In the genomic region with DNA sequence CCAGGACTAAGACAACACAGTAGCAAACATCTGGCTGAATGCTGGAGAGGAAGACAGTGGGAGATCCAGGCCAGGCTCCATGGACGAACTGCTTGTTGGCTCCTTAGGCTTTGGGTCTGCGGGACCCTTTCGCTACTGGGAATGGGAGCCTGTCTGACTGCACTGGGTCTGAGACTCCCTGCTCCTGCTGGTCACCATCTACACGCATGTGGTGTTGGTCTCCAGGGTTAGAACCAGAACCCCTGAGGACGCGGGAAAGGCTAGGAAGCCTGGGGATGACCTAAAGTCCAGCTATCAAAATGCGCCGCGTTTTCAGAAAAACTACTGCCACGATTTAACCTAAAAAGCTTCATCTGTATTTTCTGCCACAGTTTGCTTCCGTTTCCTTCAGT, we compare ENCODE assay signal across 9 cellular contexts. TPM values are rescaled to one million over a fixed set of nuclear protein-coding genes. Genes with fewer than 3 reads are reported as not detected.
DNase-seq lines count a peak whose midpoint lies in the region; ATAC-seq, FAIRE-seq and TF ChIP-seq lines count a peak whose summit lies in the region.
"Had no signal": no experiment of that assay in that cellular context is flagged by ENCODE, and none has a peak within 500 bp of the region (broad histone marks: within the 10 kb centered on the region; RNA-seq: fewer than 3 reads in every experiment).

No MANE protein-coding gene starts in this region.

- peak overlapping the region; percentile 71 for H2AK5ac ChIP-seq in neuronal stem cell (ENCODE audit: low read depth, low read length)

- peak overlapping the region; percentile 8 for H2BK15ac ChIP-seq in neuronal stem cell (ENCODE audit: low read length)

- peak overlapping the region; percentile 89 to 99 (median 94) for H3K4me2 ChIP-seq in BLaER1 treated with 17β-estradiol and CSF1 and Interleukin-3, amounts not matched to agents 10 nM and 100 nM
- H3K4me2 ChIP-seq in OCI-LY3 (ENCODE audit: low read length) (peak overlapping the region; percentile 75), endothelial cell of umbilical vein (ENCODE audit: insufficient read depth, low read length) (peak overlapping the region; percentile 56), neuronal stem cell (ENCODE audit: insufficient read depth, low read length, poor library complexity, severe bottlenecking) (peak overlapping the region; percentile 93)

- no peak overlapping the region for H3K14ac ChIP-seq in neuronal stem cell (ENCODE audit: low read length)

- TF ChIP-seq CTCF in OCI-LY3 (IDR thresholded peaks at IDR 0.05; ENCODE audit: low read depth, low read length) (no peak), endothelial cell of umbilical vein (IDR thresholded peaks at IDR 0.05; ENCODE audit: extremely low read depth in 1 of 2, insufficient read depth in 1 of 2, low read depth in 1 of 2, low read length in 2 of 2) (no peak)

- POLR2A ChIA-PET in endothelial cell of umbilical vein (lab: Charles Lee) = no interaction called here

- no peaks in the 10 kb centered on the region for H3K9me1 ChIP-seq in endothelial cell of umbilical vein (replicated peaks; ENCODE audit: control insufficient read depth, extremely low read depth, insufficient read depth, low read length)

- peak overlapping the region; percentile 90 to 98 (median 96) for H3K27ac ChIP-seq in BLaER1 treated with 17β-estradiol and CSF1 and Interleukin-3, amounts not matched to agents 10 nM and 100 nM
- H3K27ac ChIP-seq in OCI-LY3 (ENCODE audit: low read length) = no peak overlapping the region
- H3K27ac ChIP-seq in endothelial cell of umbilical vein (ENCODE audit: insufficient read depth, low read depth, low read length) = no peak overlapping the region
- H3K27ac ChIP-seq in neuronal stem cell (replicated peaks; ENCODE audit: low read length) = no peak overlapping the region

- peaks cover 36 to 38% (median 37%) of the 10 kb centered on the region in 11 experiments for H4K20me1 ChIP-seq in BLaER1 treated with 17β-estradiol and CSF1 and Interleukin-3, amounts not matched to agents 10 nM and 100 nM
- H4K20me1 ChIP-seq in OCI-LY3 (ENCODE audit: insufficient read depth, low read length) (peaks cover 31% of the 10 kb centered on the region), endothelial cell of umbilical vein (replicated peaks; ENCODE audit: control insufficient read depth, extremely low read depth, insufficient read depth, low read length) (peaks cover 7% of the 10 kb centered on the region)

- H3K27me3 ChIP-seq in BLaER1 treated with 17β-estradiol and CSF1 and Interleukin-3, amounts not matched to agents 10 nM and 100 nM = no peaks in the 10 kb centered on the region
- H3K27me3 ChIP-seq in OCI-LY3 (ENCODE audit: low read depth, low read length) = peaks cover 8% of the 10 kb centered on the region
- H3K27me3 ChIP-seq in endothelial cell of umbilical vein (ENCODE audit: control insufficient read depth in 2 of 2, insufficient read depth in 2 of 2, low read length in 2 of 2) = peaks cover 2 to 4% of the 10 kb centered on the region in 2 experiments
- no peaks in the 10 kb centered on the region for H3K27me3 ChIP-seq in neuronal stem cell (ENCODE audit: control insufficient read depth in 3 of 3, insufficient read depth in 3 of 3, low read depth in 1 of 3, low read length in 3 of 3)

- no peak for TF ChIP-seq POLR2A in endothelial cell of umbilical vein (IDR thresholded peaks at IDR 0.05; ENCODE audit: low read depth, low read length)

- peak overlapping the region; percentile 89 to 96 (median 93) for H3K9ac ChIP-seq in BLaER1 treated with 17β-estradiol and CSF1 and Interleukin-3, amounts not matched to agents 10 nM and 100 nM
- peak overlapping the region; percentile 70; the same call in 1 of the 2 replicates for H3K9ac ChIP-seq in OCI-LY3 (ENCODE audit: low read length)
- peak overlapping the region; percentile 80 for H3K9ac ChIP-seq in endothelial cell of umbilical vein (replicated peaks; ENCODE audit: extremely low read depth, insufficient read depth, low read length)
- H3K9ac ChIP-seq in neuronal stem cell (ENCODE audit: low read depth, low read length, poor library complexity) = no peak overlapping the region

- peak; percentile 50 for FAIRE-seq in endothelial cell of umbilical vein (lab: Jason Lieb, UNC)
- FAIRE-seq: TTC549 had no signal

- H3K79me2 ChIP-seq in OCI-LY3 (ENCODE audit: low read length) (peaks cover 38% of the 10 kb centered on the region), endothelial cell of umbilical vein (ENCODE audit: control insufficient read depth, insufficient read depth, low read length) (peaks cover 40% of the 10 kb centered on the region)

- no peak overlapping the region for H3K23ac ChIP-seq in neuronal stem cell (ENCODE audit: low read depth, low read length, poor library complexity)

- H2BK5ac ChIP-seq in neuronal stem cell (ENCODE audit: low read length) = peak overlapping the region; percentile 48

- H3K18ac ChIP-seq in neuronal stem cell (ENCODE audit: low read length) = peak overlapping the region; percentile 96

- peaks cover 68 to 82% (median 76%) of the 10 kb centered on the region in 10 experiments for H3K4me1 ChIP-seq in BLaER1 treated with 17β-estradiol and CSF1 and Interleukin-3, amounts not matched to agents 10 nM and 100 nM
- H3K4me1 ChIP-seq in OCI-LY3 (ENCODE audit: low read length) = peaks cover 33% of the 10 kb centered on the region
- peaks cover 19% of the 10 kb centered on the region for H3K4me1 ChIP-seq in endothelial cell of umbilical vein (ENCODE audit: control insufficient read depth, extremely low read depth, insufficient read depth, low read length)
- peaks cover 4 to 9% of the 10 kb centered on the region in 2 donors for H3K4me1 ChIP-seq in neuronal stem cell (ENCODE audit: control insufficient read depth in 2 of 2, insufficient read depth in 1 of 2, low read depth in 1 of 2, low read length in 2 of 2)

- no peak overlapping the region for H2BK120ac ChIP-seq in neuronal stem cell (ENCODE audit: low read depth, low read length)

- H3K36me3 ChIP-seq in BLaER1 treated with 17β-estradiol and CSF1 and Interleukin-3, amounts not matched to agents 10 nM and 100 nM = peaks cover 0 to 26% (median 11%) of the 10 kb centered on the region in 11 experiments; a peak in 13 of 22 replicates
- peaks cover 3% of the 10 kb centered on the region for H3K36me3 ChIP-seq in OCI-LY3 (replicated peaks; ENCODE audit: low read depth, low read length)
- no peaks in the 10 kb centered on the region for H3K36me3 ChIP-seq in endothelial cell of umbilical vein (ENCODE audit: control insufficient read depth in 2 of 2, extremely low read depth in 1 of 2, insufficient read depth in 2 of 2, low read length in 2 of 2)
- peaks cover 0 to 5% of the 10 kb centered on the region in 2 donors for H3K36me3 ChIP-seq in neuronal stem cell (replicated peaks in 1 of 2; ENCODE audit: control insufficient read depth in 2 of 2, insufficient read depth in 2 of 2, low read length in 2 of 2)

- DNase-seq in endothelial cell of umbilical vein (ENCODE audit: low read depth, low spot score) (peak; percentile 20), neuronal stem cell (ENCODE audit: low spot score) (no peak), HUDEP-2 (lab: John Stamatoyannopoulos, UW; ENCODE audit: unreplicated experiment in 76 of 76) (no peak), NCI-H146 (lab: John Stamatoyannopoulos, UW) (no peak), NCI-H1436 (lab: John Stamatoyannopoulos, UW) (no peak)

- H3K4me3 ChIP-seq in BLaER1 treated with 17β-estradiol and CSF1 and Interleukin-3, amounts not matched to agents 10 nM and 100 nM = peak overlapping the region; percentile 72 to 96 (median 84)
- H3K4me3 ChIP-seq in OCI-LY3 (ENCODE audit: low read length) (peak overlapping the region; percentile 79), endothelial cell of umbilical vein (replicated peaks in 1 of 3; ENCODE audit: insufficient read depth in 1 of 3, low read depth in 1 of 3, low read length in 3 of 3) (peak overlapping the region; percentile 42 to 92 (median 52)), neuronal stem cell (ENCODE audit: low read length in 2 of 2) (peak overlapping the region in 1 of 2 donors; percentile 76)

- intact Hi-C loops in endothelial cell of umbilical vein (cut with micrococcal nuclease) = loop anchor here (2.0 to 10.0 kb wide), 5 partner anchors 25 to 429 kb away; partner anchors contain the start of gene UBE3C

- no peaks in the 10 kb centered on the region for H3K9me3 ChIP-seq in BLaER1 treated with 17β-estradiol and CSF1 and Interleukin-3, amounts not matched to agents 10 nM and 100 nM (replicated peaks in 1 of 11)
- no peaks in the 10 kb centered on the region for H3K9me3 ChIP-seq in OCI-LY3 (ENCODE audit: insufficient read depth, low read length)
- no peaks in the 10 kb centered on the region for H3K9me3 ChIP-seq in endothelial cell of umbilical vein (replicated peaks; ENCODE audit: control insufficient read depth, insufficient read depth, low read length)
- peaks cover 2 to 5% of the 10 kb centered on the region in 2 donors for H3K9me3 ChIP-seq in neuronal stem cell (replicated peaks in 1 of 2; ENCODE audit: control insufficient read depth in 2 of 2, insufficient read depth in 1 of 2, low read depth in 1 of 2, low read length in 2 of 2)

- no peak overlapping the region for H4K8ac ChIP-seq in neuronal stem cell (ENCODE audit: low read depth, low read length)

- CTCF ChIA-PET in endothelial cell of umbilical vein (lab: Charles Lee) = interaction anchor here (4.0 kb wide), 1 partner anchor 51 kb away, joined by 15 read pairs; no protein-coding TSS in a partner anchor

- no TSS peak for BruUV-seq in endothelial cell of umbilical vein (replicated peaks; lab: Mats Ljungman, UMichigan)

- H4K91ac ChIP-seq in neuronal stem cell (ENCODE audit: low read depth, low read length, poor library complexity) = no peak overlapping the region

- H2BK12ac ChIP-seq in neuronal stem cell (ENCODE audit: low read length) = peak overlapping the region; percentile 33

- no peak overlapping the region for H3K4ac ChIP-seq in neuronal stem cell (ENCODE audit: low read length)

- H3K79me1 ChIP-seq in neuronal stem cell (ENCODE audit: low read depth, low read length) = peaks cover 4% of the 10 kb centered on the region

- dilution Hi-C loops in endothelial cell of umbilical vein (cut with MboI; ENCODE audit: extremely low pct_ligation_motif_present, low sequenced_read_pairs) = no loop called here

- H2AFZ ChIP-seq in OCI-LY3 (ENCODE audit: low read depth, low read length) (peak overlapping the region; percentile 58), endothelial cell of umbilical vein (ENCODE audit: low read depth, low read length) (peak overlapping the region; percentile 95), neuronal stem cell (ENCODE audit: low read length) (peak overlapping the region; percentile 99)

- ATAC-seq in HG03378 (IDR thresholded peaks at IDR 0.05; ENCODE audit: unreplicated experiment) = no peak

- WGBS in neuronal stem cell (ENCODE audit: extremely low coverage in 2 of 2, insufficient read length in 2 of 2, insufficient replicate concordance in 1 of 2), 2 donors = no CpG with 5 or more reads among the region's 11 CpGs

RNA-seq across cellular contexts. Expression of gene DNAJB6, which starts 0.8 kb away (rescaled TPM):
- 135 and 138 TPM in 2 replicates for total RNA-seq in endothelial cell of umbilical vein
- 58.5 and 69.6 TPM in 2 replicates for polyA plus RNA-seq in endothelial cell of umbilical vein
- polyA plus RNA-seq in endothelial cell of umbilical vein (2011; cell fraction: cytosol; rRNA removed) = 69.2 and 75.1 TPM in 2 replicates
- polyA plus RNA-seq in endothelial cell of umbilical vein (2011; cell fraction: nucleus; rRNA removed) = 86.7 and 114 TPM in 2 replicates
- 121 and 148 TPM in 2 replicates for polyA plus RNA-seq in endothelial cell of umbilical vein (2012)
- polyA minus RNA-seq in endothelial cell of umbilical vein = 56.0 and 57.0 TPM in 2 replicates
- 40.8 TPM for polyA minus RNA-seq in endothelial cell of umbilical vein (2011; cell fraction: cytosol; rRNA and poly(A)+ RNA removed)
- polyA minus RNA-seq in endothelial cell of umbilical vein (2011; cell fraction: nucleus; rRNA and poly(A)+ RNA removed) = 80.9 and 82.0 TPM in 2 replicates
- polyA plus RNA-seq in neuronal stem cell (2013, experiment 1 of 2) = 203 TPM
- polyA plus RNA-seq in neuronal stem cell (2013, experiment 2 of 2) = 185 TPM

Comparison
In these comparisons a context has a peak if more than half of its experiments do, and no peak if none do; other contexts are left out.
1. H3K27ac ChIP-seq: peak in BLaER1 treated with 17β-estradiol and CSF1 and Interleukin-3, amounts not matched to agents 10 nM and 100 nM (11 of 11); none in OCI-LY3 (single experiment), endothelial cell of umbilical vein (single experiment) and neuronal stem cell (single experiment).
2. Peak in every context shown above with its lines, with median percentiles within 50 percentile points of each other: H3K4me2 ChIP-seq and H2AFZ ChIP-seq.